ENCODE assay signal across 14 cellular contexts in genomic region chr16:68739964-68740627, GRCh38. TPM values are rescaled to one million over a fixed set of nuclear protein-coding genes. Genes with fewer than 3 reads are reported as not detected.
DNase-seq lines count a peak whose midpoint lies in the region; ATAC-seq, FAIRE-seq and TF ChIP-seq lines count a peak whose summit lies in the region.
"Had no signal": no experiment of that assay in that cellular context is flagged by ENCODE, and none has a peak within 500 bp of the region (broad histone marks: within the 10 kb centered on the region; RNA-seq: fewer than 3 reads in every experiment).

No MANE protein-coding gene starts in this region.

- TF ChIP-seq CTCF in kidney (IDR thresholded peaks at IDR 0.05; ENCODE audit: borderline replicate concordance, extremely low read depth, insufficient read depth): no peak

- 67% methylated on average over 7 of the region's 7 CpGs for WGBS in thymus

- intact Hi-C loops in kidney (cut with DNase I): no loop called here

- H3K4me1 ChIP-seq in kidney (ENCODE audit: control insufficient read depth in 1 of 2, insufficient read depth in 1 of 2, low read depth in 1 of 2, low read length in 2 of 2) (peaks cover 11 to 17% of the 10 kb centered on the region in 2 donors), thymus (ENCODE audit: control insufficient read depth, insufficient read depth, low read length) (peaks cover 8% of the 10 kb centered on the region)

- H3K36me3 ChIP-seq in kidney (ENCODE audit: control insufficient read depth in 1 of 2, insufficient read depth in 2 of 2, low read length in 2 of 2) (no peaks in the 10 kb centered on the region), thymus (ENCODE audit: control insufficient read depth, insufficient read depth) (no peaks in the 10 kb centered on the region)

- peak; percentile 60 for DNase-seq in HuH-7 (ENCODE audit: low spot score)
- DNase-seq in amniotic epithelial cell (ENCODE audit: low read depth): peak; percentile 58
- no peak for DNase-seq in kidney
- DNase-seq in SK-N-DZ (ENCODE audit: low spot score): no peak
- DNase-seq in NCI-H1436 (lab: John Stamatoyannopoulos, UW): no peak
- DNase-seq in stimulated activated CD4-positive, alpha-beta T cell treated with anti-CD3 and anti-CD28 coated beads, Interleukin-2, amount 100 ng/mL, for 48 hours: no peak
- DNase-seq: activated CD8-positive, alpha-beta memory T cell treated with anti-CD3 and anti-CD28 coated beads, Interleukin-2, amount 50 U/mL, for 48 hours; amniotic stem cell; H7; SHP77 had no signal

- peaks cover 23% of the 10 kb centered on the region for H3K27me3 ChIP-seq in thymus (ENCODE audit: control insufficient read depth, insufficient read depth)

- no peak for ATAC-seq in GM21737 (IDR thresholded peaks at IDR 0.05; ENCODE audit: unreplicated experiment)
- ATAC-seq: sciatic nerve had no signal

- H3K27ac ChIP-seq in kidney (ENCODE audit: low read depth in 2 of 2, low read length in 2 of 2) (peak overlapping the region; percentile 65 to 76), thymus (ENCODE audit: low read depth) (peak overlapping the region; percentile 42)

- FAIRE-seq in kidney (lab: Jason Lieb, UNC): no peak
- FAIRE-seq: endometrium had no signal

- H3K9me3 ChIP-seq in kidney (ENCODE audit: control insufficient read depth in 1 of 2, low read length in 2 of 2) (no peaks in the 10 kb centered on the region), thymus (ENCODE audit: control insufficient read depth) (peaks cover 2% of the 10 kb centered on the region)

- H3K9ac ChIP-seq in kidney (ENCODE audit: low read length in 2 of 2): no peak overlapping the region

- H3K4me3 ChIP-seq in kidney (ENCODE audit: low read length in 2 of 2) (no peak overlapping the region), thymus (ENCODE audit: low read length) (no peak overlapping the region)

RNA-seq across cellular contexts. Expression of gene CDH1, which starts 3.0 kb away (rescaled TPM):
- total RNA-seq in kidney: 149 TPM
- polyA plus RNA-seq in kidney (ENCODE audit: insufficient read depth, low read depth, low replicate concordance): 47.0 TPM
- polyA plus RNA-seq in thymus: 70.4 TPM
- not detected in 2 replicates for polyA plus RNA-seq in SK-N-DZ (2014; cell fraction: cytosol; rRNA removed)
- polyA plus RNA-seq in SK-N-DZ (2014; cell fraction: nucleus; rRNA removed): not detected in 2 replicates

Comparison
In these comparisons a context has a peak if more than half of its experiments do, and no peak if none do; other contexts are left out.
1. DNase-seq: peak in HuH-7 (single experiment) and amniotic epithelial cell (single experiment); none in kidney (single experiment), SK-N-DZ (single experiment), NCI-H1436 (single experiment) and stimulated activated CD4-positive, alpha-beta T cell treated with anti-CD3 and anti-CD28 coated beads, Interleukin-2, amount 100 ng/mL, for 48 hours (0 of 2).